Comparison of ENCODE assay signal across 7 cellular contexts in genomic region chr13:21261487-21262216, GRCh38.
DNase-seq lines count a peak whose midpoint lies in the region; ATAC-seq and TF ChIP-seq lines count a peak whose summit lies in the region.
"Not testable (repeated sequence)": the region's sequence is repeated elsewhere in the genome, so short reads cannot be mapped to it uniquely, and the experiment has no call there.

No MANE protein-coding gene starts in this region.

- not testable (repeated sequence) for H3K4me1 Mint-ChIP-seq in natural killer cell treated with Interleukin-12 subunit alpha and Interleukin-12 subunit beta and Interleukin-15 and Interleukin-18, amount 100 ng/mL, for 72 hours (ENCODE audit: low read depth in 2 of 2); stimulated activated memory B cell treated with anti-CD40 and anti-IgM and Interleukin-4, amounts not matched to agents 10 μg/mL and 1 μg/mL and 100 μg/mL, for 72 hours

- POLR2A ChIA-PET in Panc1 (lab: Charles Lee) = not testable (repeated sequence)

- H3K4me1 ChIP-seq in Panc1 (ENCODE audit: control insufficient read depth, insufficient read depth, low read length); upper lobe of right lung: not testable (repeated sequence)

- not testable (repeated sequence) for H3K4me3 ChIP-seq in Panc1 (ENCODE audit: low read depth in 2 of 2, low read length in 2 of 2); upper lobe of right lung

- H3K36me3 ChIP-seq in Panc1 (ENCODE audit: control insufficient read depth, insufficient read depth, low read length); upper lobe of right lung: not testable (repeated sequence)

- intact Hi-C loops in Panc1 (cut with micrococcal nuclease; ENCODE audit: unreplicated experiment); upper lobe of right lung (cut with DNase I): not testable (repeated sequence)

- ATAC-seq in Panc1 (peak; percentile 38; the same call in 1 of the 2 replicates), esophagus mucosa (peak; percentile 36), left lobe of liver (peak; percentile 18), omental fat pad (ENCODE audit: low FRiP score) (peak; percentile 28), upper lobe of right lung (peak; percentile 46)
- peak; percentile 45 to 47 for ATAC-seq in natural killer cell treated with Interleukin-12 subunit alpha and Interleukin-12 subunit beta and Interleukin-15 and Interleukin-18, amount 100 ng/mL, for 72 hours
- ATAC-seq in stimulated activated memory B cell treated with anti-CD40 and anti-IgM and Interleukin-4, amounts not matched to agents 10 μg/mL and 1 μg/mL and 100 μg/mL, for 72 hours = peak; percentile 44

- H3K27me3 ChIP-seq in Panc1 (ENCODE audit: control insufficient read depth, insufficient read depth, low read length); upper lobe of right lung: not testable (repeated sequence)

- not testable (repeated sequence) for H3K9me3 Mint-ChIP-seq in natural killer cell treated with Interleukin-12 subunit alpha and Interleukin-12 subunit beta and Interleukin-15 and Interleukin-18, amount 100 ng/mL, for 72 hours; stimulated activated memory B cell treated with anti-CD40 and anti-IgM and Interleukin-4, amounts not matched to agents 10 μg/mL and 1 μg/mL and 100 μg/mL, for 72 hours

- not testable (repeated sequence) for H3K4me3 Mint-ChIP-seq in natural killer cell treated with Interleukin-12 subunit alpha and Interleukin-12 subunit beta and Interleukin-15 and Interleukin-18, amount 100 ng/mL, for 72 hours; stimulated activated memory B cell treated with anti-CD40 and anti-IgM and Interleukin-4, amounts not matched to agents 10 μg/mL and 1 μg/mL and 100 μg/mL, for 72 hours

- H3K27ac Mint-ChIP-seq in natural killer cell treated with Interleukin-12 subunit alpha and Interleukin-12 subunit beta and Interleukin-15 and Interleukin-18, amount 100 ng/mL, for 72 hours; stimulated activated memory B cell treated with anti-CD40 and anti-IgM and Interleukin-4, amounts not matched to agents 10 μg/mL and 1 μg/mL and 100 μg/mL, for 72 hours: not testable (repeated sequence)

- not testable (repeated sequence) for DNase-seq in Panc1 (ENCODE audit: low read depth, low spot score); left lobe of liver (ENCODE audit: low spot score); natural killer cell treated with Interleukin-12 subunit alpha and Interleukin-12 subunit beta and Interleukin-15 and Interleukin-18, amount 100 ng/mL, for 72 hours (ENCODE audit: low spot score); omental fat pad (ENCODE audit: low spot score); upper lobe of right lung

- not testable (repeated sequence) for H3K36me3 Mint-ChIP-seq in natural killer cell treated with Interleukin-12 subunit alpha and Interleukin-12 subunit beta and Interleukin-15 and Interleukin-18, amount 100 ng/mL, for 72 hours; stimulated activated memory B cell treated with anti-CD40 and anti-IgM and Interleukin-4, amounts not matched to agents 10 μg/mL and 1 μg/mL and 100 μg/mL, for 72 hours

- H3K27ac ChIP-seq in Panc1 (ENCODE audit: low read length); upper lobe of right lung: not testable (repeated sequence)

- not testable (repeated sequence) for H3K9me3 ChIP-seq in Panc1 (ENCODE audit: control insufficient read depth, insufficient read depth, low read depth, low read length); upper lobe of right lung

- not testable (repeated sequence) for H3K27me3 Mint-ChIP-seq in natural killer cell treated with Interleukin-12 subunit alpha and Interleukin-12 subunit beta and Interleukin-15 and Interleukin-18, amount 100 ng/mL, for 72 hours; stimulated activated memory B cell treated with anti-CD40 and anti-IgM and Interleukin-4, amounts not matched to agents 10 μg/mL and 1 μg/mL and 100 μg/mL, for 72 hours

- in situ Hi-C loops in Panc1 (cut with HindIII; ENCODE audit: low pct_unique_long_range_greater_than_20kb, low sequenced_read_pairs) = not testable (repeated sequence)

- not testable (repeated sequence) for TF ChIP-seq CTCF in Panc1 (IDR thresholded peaks at IDR 0.05); omental fat pad (IDR thresholded peaks at IDR 0.05); upper lobe of right lung (IDR thresholded peaks at IDR 0.05)

- not testable (repeated sequence) for BruUV-seq in Panc1 (replicated peaks; lab: Mats Ljungman, UMichigan)

- CTCF ChIA-PET in Panc1 (lab: Charles Lee) = not testable (repeated sequence)
